ENCODE assay signal across 3 cellular contexts in genomic region chr6:123295181-123295580, GRCh38.
"Had no signal": no experiment of that assay in that cellular context is flagged by ENCODE, and none has a peak within 500 bp of the region (broad histone marks: within the 10 kb centered on the region; RNA-seq: fewer than 3 reads in every experiment).

No MANE protein-coding gene starts in this region.

- ATAC-seq: GM12878 had no signal

- H3K4me3 ChIP-seq: GM12878 had no signal

- DNase-seq: GDM1, GF-D8 had no signal
